ENCODE assay signal across 8 cellular contexts in the genomic region with DNA sequence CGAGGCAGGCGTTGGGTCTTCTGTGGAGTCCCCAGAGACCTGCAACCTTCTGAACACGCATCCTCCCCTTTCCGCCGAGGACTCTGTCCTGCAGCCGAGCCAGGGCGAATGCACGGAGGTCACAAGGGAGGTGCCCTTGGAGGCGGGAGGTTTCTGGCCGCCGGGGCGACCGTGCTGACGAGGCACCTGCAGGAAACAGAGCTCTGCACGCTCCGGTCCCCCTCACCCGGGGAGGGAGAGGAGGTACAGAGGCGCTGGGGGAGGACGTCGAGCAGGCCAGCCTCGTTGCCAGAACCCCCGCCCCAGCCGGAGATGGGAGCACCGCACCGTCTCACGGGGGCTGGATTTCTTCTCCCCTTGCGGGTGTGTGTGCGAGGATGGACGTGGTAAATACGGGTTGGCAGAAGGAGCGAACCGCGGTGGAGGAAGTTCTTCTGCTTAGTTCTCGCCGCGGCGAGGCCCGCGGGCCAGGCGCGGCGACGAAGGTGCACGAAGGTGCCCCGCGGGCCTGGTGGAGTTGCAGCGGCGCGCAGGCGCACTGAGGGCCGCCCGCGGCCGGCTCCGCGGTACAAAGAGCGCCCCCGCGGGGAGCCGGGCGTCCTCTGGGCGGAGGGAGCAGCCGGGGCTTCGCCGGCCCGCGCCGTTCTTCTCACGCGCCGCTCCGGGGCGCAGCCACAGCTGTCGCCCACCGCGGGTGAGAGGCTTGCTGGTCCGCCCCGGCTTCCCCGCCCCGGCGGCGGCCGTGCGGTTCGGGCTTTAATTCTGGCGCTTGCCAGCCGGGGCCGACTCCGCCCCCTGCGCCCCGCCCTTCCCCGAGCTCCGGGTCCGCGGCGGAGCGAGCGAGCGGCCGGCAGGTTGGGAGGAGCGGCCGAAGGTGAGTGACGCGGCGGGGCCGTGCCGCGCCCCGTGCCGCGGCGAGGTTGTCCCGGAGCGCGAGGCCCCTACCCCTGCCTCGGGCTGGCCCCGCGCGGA. TPM values are rescaled to one million over a fixed set of nuclear protein-coding genes. Genes with fewer than 3 reads are reported as not detected.
DNase-seq lines count a peak whose midpoint lies in the region; ATAC-seq and TF ChIP-seq lines count a peak whose summit lies in the region.

A gene (plus strand): TSS at position 815 of the 972 bp plus-strand sequence.

- no peaks in the 10 kb centered on the region for H3K27me3 ChIP-seq in breast epithelium
- H3K27me3 ChIP-seq in iPS-20b (ENCODE audit: insufficient read depth, low read length), result peaks cover 43% of the 10 kb centered on the region
- H3K27me3 ChIP-seq in skeletal muscle tissue (ENCODE audit: control insufficient read depth in 3 of 3, insufficient read depth in 3 of 3, low read length in 3 of 3), result peaks cover 0 to 6% (median 0%) of the 10 kb centered on the region in 3 donors

- H3K9ac ChIP-seq in iPS-20b (ENCODE audit: low read depth, low read length) (peak within 1 kb of the TSS; percentile 73; the same call in 1 of the 2 replicates), skeletal muscle tissue (ENCODE audit: low read depth in 1 of 3, low read length in 3 of 3) (peak within 1 kb of the TSS; percentile 56 to 79 (median 63))

- no peaks in the 10 kb centered on the region for H3K36me3 ChIP-seq in breast epithelium
- no peaks in the 10 kb centered on the region for H3K36me3 ChIP-seq in iPS-20b (ENCODE audit: insufficient read depth, low read depth, low read length)
- no peaks in the 10 kb centered on the region for H3K36me3 ChIP-seq in skeletal muscle tissue (ENCODE audit: control insufficient read depth in 3 of 3, insufficient read depth in 3 of 3, low read length in 3 of 3)

- H3K4me1 ChIP-seq in breast epithelium (peaks cover 0 to 4% of the 10 kb centered on the region in 2 donors), iPS-20b (ENCODE audit: insufficient read depth, low read length) (peaks cover 10% of the 10 kb centered on the region; the same call in 1 of the 2 replicates), skeletal muscle tissue (ENCODE audit: control insufficient read depth in 3 of 3, insufficient read depth in 3 of 3, low read length in 3 of 3) (peaks cover 11 to 12% (median 12%) of the 10 kb centered on the region in 3 donors)

- H3K27ac ChIP-seq in VCaP (peak within 1 kb of the TSS; percentile 75), breast epithelium (peak within 1 kb of the TSS; percentile 82 to 91), iPS-20b (ENCODE audit: low read length) (no peak within 1 kb of the TSS), skeletal muscle tissue (ENCODE audit: low read depth, low read length) (no peak within 1 kb of the TSS)

- ATAC-seq in HG02610 (IDR thresholded peaks at IDR 0.05; ENCODE audit: unreplicated experiment), result peak; percentile 88

- no peaks in the 10 kb centered on the region for H3K9me3 ChIP-seq in breast epithelium
- no peaks in the 10 kb centered on the region for H3K9me3 ChIP-seq in iPS-20b (ENCODE audit: insufficient read depth, low read depth, low read length)
- no peaks in the 10 kb centered on the region for H3K9me3 ChIP-seq in skeletal muscle tissue (ENCODE audit: control insufficient read depth in 3 of 3, low read length in 3 of 3)

- TF ChIP-seq POLR2A in breast epithelium (IDR thresholded peaks at IDR 0.05), result no peak

- DNase-seq in NCI-H1105 (lab: John Stamatoyannopoulos, UW) (peak; percentile 67), breast epithelium (ENCODE audit: low spot score in 2 of 2) (peak; percentile 50 to 73), amniotic stem cell (lab: John Stamatoyannopoulos, UW) (no peak)

- intact Hi-C loops in breast epithelium (cut with DNase I; ENCODE audit: low total_unique reads), result no loop called here

- TF ChIP-seq CTCF in GM12875 (IDR thresholded peaks at IDR 0.05; ENCODE audit: borderline replicate concordance, insufficient read depth, low read depth, low read length), result peak; percentile 59
- TF ChIP-seq CTCF in VCaP (conservative IDR thresholded peaks at IDR 0.05), result peak; percentile 67
- no peak for TF ChIP-seq CTCF in breast epithelium (IDR thresholded peaks at IDR 0.05)

- H3K4me3 ChIP-seq in GM12875 (ENCODE audit: low read depth, low read length) (peak within 1 kb of the TSS; percentile 68), breast epithelium (peak within 1 kb of the TSS; percentile 68 to 86 (median 76)), iPS-20b (ENCODE audit: low read length) (peak within 1 kb of the TSS; percentile 83), skeletal muscle tissue (ENCODE audit: low read length in 3 of 3) (peak within 1 kb of the TSS; percentile 72 to 82 (median 81))

RNA-seq across cellular contexts. Expression of the gene that starts here (rescaled TPM):
- 10 to 100 TPM; 59.4 to 76.7 (median 64.9) TPM for total RNA-seq in breast epithelium
- 27.7 TPM for total RNA-seq in skeletal muscle tissue

Comparison
In these comparisons a context has a peak if more than half of its experiments do, and no peak if none do; other contexts are left out.
1. CTCF ChIP-seq: peak in GM12875 (single experiment) and VCaP (single experiment); none in breast epithelium (0 of 3).
2. H3K27ac ChIP-seq: peak in VCaP (single experiment) and breast epithelium (2 of 2); none in iPS-20b (single experiment) and skeletal muscle tissue (single experiment).
3. Peak in every context shown above with its lines, with median percentiles within 50 percentile points of each other: H3K4me3 ChIP-seq.